1 cellular context compared by ENCODE assay signal in genomic region chr5:91049112-91049511, GRCh38.
A peak's percentile ranks its signal among the peaks of the same experiment; 100 is the strongest.
TF ChIP-seq lines count a peak whose summit lies in the region.

No MANE protein-coding gene starts in this region.

TF ChIP-seq in A549, 52 proteins besides CTCF, POLR2A, EP300 and RAD21 (continued from another document):
- TF ChIP-seq REST (IDR thresholded peaks at IDR 0.05) (no peak), JUNB (IDR thresholded peaks at IDR 0.05) (peak; percentile 67; the same call in 1 of the 2 replicates), SREBF2 (IDR thresholded peaks at IDR 0.05) (no peak), USF2 (IDR thresholded peaks at IDR 0.05) (no peak), GATA3 (IDR thresholded peaks at IDR 0.05; ENCODE audit: borderline replicate concordance) (peak; percentile 97), BCL3 (IDR thresholded peaks at IDR 0.05) (no peak)
